ENCODE assay signal across 24 cellular contexts in genomic region chr13:72960114-72960513, GRCh38.
DNase-seq lines count a peak whose midpoint lies in the region; ATAC-seq and TF ChIP-seq lines count a peak whose summit lies in the region.
"Had no signal": no experiment of that assay in that cellular context is flagged by ENCODE, and none has a peak within 500 bp of the region (broad histone marks: within the 10 kb centered on the region; RNA-seq: fewer than 3 reads in every experiment).

No MANE protein-coding gene starts in this region.

- no peak for TF ChIP-seq POLR2A in esophagus squamous epithelium (IDR thresholded peaks at IDR 0.05)
- no peak for TF ChIP-seq POLR2A in suprapubic skin (IDR thresholded peaks at IDR 0.05)

- H3K4me1 ChIP-seq in esophagus squamous epithelium: peaks cover 0 to 19% (median 0%) of the 10 kb centered on the region in 3 donors
- H3K4me1 ChIP-seq in suprapubic skin: peaks cover 15% of the 10 kb centered on the region
- H3K4me1 ChIP-seq: adrenal gland, colonic mucosa, right atrium auricular region had no signal

- H3K36me3 ChIP-seq in esophagus squamous epithelium (peaks cover 0 to 26% (median 0%) of the 10 kb centered on the region in 3 donors), suprapubic skin (no peaks in the 10 kb centered on the region)
- H3K36me3 ChIP-seq: adrenal gland, colonic mucosa, right atrium auricular region had no signal

- no peak for TF ChIP-seq EP300 in suprapubic skin (IDR thresholded peaks at IDR 0.05)

- intact Hi-C loops in esophagus squamous epithelium (cut with DNase I): no loop called here
- intact Hi-C loops in sciatic nerve (cut with DNase I): no loop called here

- H3K4me3 Mint-ChIP-seq in immature natural killer cell: no peak overlapping the region
- H3K4me3 Mint-ChIP-seq: activated CD8-positive, alpha-beta T cell treated with anti-CD3 and anti-CD28 coated beads, Interleukin-2, amount 10 ng/mL, durations not matched to agents 7 days and 5 days; activated T-cell treated with anti-CD3 and anti-CD28 coated beads, Interleukin-2, amount 50 U/mL, for 4 hours; CD8-positive, alpha-beta T cell; effector memory CD8-positive, alpha-beta T cell; naive B cell had no signal

- 51 to 64% methylated on average over 4 of the region's 4 CpGs for WGBS in esophagus squamous epithelium, 2 donors
- WGBS in suprapubic skin: 91% methylated on average over 4 of the region's 4 CpGs

- no peak for ATAC-seq in sciatic nerve
- no peak for ATAC-seq in GM19395 (IDR thresholded peaks at IDR 0.05; ENCODE audit: unreplicated experiment)
- ATAC-seq: activated CD8-positive, alpha-beta T cell treated with anti-CD3 and anti-CD28 coated beads, Interleukin-2, amount 10 ng/mL, durations not matched to agents 7 days and 5 days; activated T-cell treated with anti-CD3 and anti-CD28 coated beads, Interleukin-2, amount 50 U/mL, for 4 hours; CD8-positive, alpha-beta T cell; effector memory CD8-positive, alpha-beta T cell had no signal

- H3K9me3 ChIP-seq in esophagus squamous epithelium (no peaks in the 10 kb centered on the region), suprapubic skin (no peaks in the 10 kb centered on the region)
- H3K9me3 ChIP-seq: colonic mucosa, right atrium auricular region had no signal

- DNase-seq in DMS153 treated with DMSO at 0.1 percent for 48 hours (lab: John Stamatoyannopoulos, UW; ENCODE audit: unreplicated experiment) (peak; percentile 43), DMS153 (lab: John Stamatoyannopoulos, UW) (no peak), NCI-H510A (lab: John Stamatoyannopoulos, UW) (peak; percentile 5), esophagus squamous epithelium (lab: John Stamatoyannopoulos, UW) (no peak), suprapubic skin (ENCODE audit: low spot score in 2 of 2) (no peak), sciatic nerve (ENCODE audit: low spot score) (no peak), immature natural killer cell (no peak)
- DNase-seq: 8988T; activated CD4-positive, alpha-beta T cell treated with anti-CD3 and anti-CD28 coated beads for 1 hour; activated CD8-positive, alpha-beta T cell treated with anti-CD3 and anti-CD28 coated beads, Interleukin-2, amount 10 ng/mL, durations not matched to agents 7 days and 5 days; activated naive CD4-positive, alpha-beta T cell; activated T-cell treated with anti-CD3 and anti-CD28 coated beads, Interleukin-2, amount 50 U/mL, for 4 hours; adrenal gland; AML-193; CD8-positive, alpha-beta T cell; colonic mucosa; effector memory CD8-positive, alpha-beta T cell; GOT3; mesenchymal stem cell; naive B cell; SHP77 treated with DMSO at 0.1 percent for 48 hours had no signal

- no peak for TF ChIP-seq CTCF in esophagus squamous epithelium (IDR thresholded peaks at IDR 0.05)
- no peak for TF ChIP-seq CTCF in suprapubic skin (IDR thresholded peaks at IDR 0.05)

- H3K4me1 Mint-ChIP-seq in immature natural killer cell: no peaks in the 10 kb centered on the region

- H3K9me3 Mint-ChIP-seq in immature natural killer cell: no peaks in the 10 kb centered on the region
- H3K9me3 Mint-ChIP-seq: CD8-positive, alpha-beta T cell had no signal

- H3K4me3 ChIP-seq in esophagus squamous epithelium (peak overlapping the region in 1 of 4 donors; percentile 8), suprapubic skin (no peak overlapping the region)
- H3K4me3 ChIP-seq: adrenal gland, colonic mucosa, right atrium auricular region had no signal

- H3K27me3 Mint-ChIP-seq in immature natural killer cell (ENCODE audit: low read depth in 3 of 3): no peaks in the 10 kb centered on the region
- H3K27me3 Mint-ChIP-seq: effector memory CD8-positive, alpha-beta T cell; naive B cell had no signal

- peak overlapping the region in 3 of 4 donors; percentile 52 to 72 (median 57) for H3K27ac ChIP-seq in esophagus squamous epithelium
- H3K27ac ChIP-seq in suprapubic skin: peak overlapping the region; percentile 41
- H3K27ac ChIP-seq: adrenal gland, colonic mucosa, HL-60, right atrium auricular region had no signal

- no peaks in the 10 kb centered on the region for H3K27me3 ChIP-seq in esophagus squamous epithelium
- H3K27me3 ChIP-seq in suprapubic skin: no peaks in the 10 kb centered on the region
- H3K27me3 ChIP-seq: adrenal gland, colonic mucosa, right atrium auricular region had no signal

- H3K27ac Mint-ChIP-seq in immature natural killer cell: no peak overlapping the region
- H3K27ac Mint-ChIP-seq: activated CD8-positive, alpha-beta T cell treated with anti-CD3 and anti-CD28 coated beads, Interleukin-2, amount 10 ng/mL, durations not matched to agents 7 days and 5 days; CD8-positive, alpha-beta T cell; effector memory CD8-positive, alpha-beta T cell; naive B cell had no signal

- peaks cover 17 to 35% (median 34%) of the 10 kb centered on the region in 3 donors for H3K36me3 Mint-ChIP-seq in immature natural killer cell

Comparison
In these comparisons a context has a peak if more than half of its experiments do, and no peak if none do; other contexts are left out.
1. DNase-seq: peak in DMS153 treated with DMSO at 0.1 percent for 48 hours (single experiment) and NCI-H510A (single experiment); none in DMS153 (single experiment), esophagus squamous epithelium (single experiment), suprapubic skin (0 of 2), sciatic nerve (single experiment) and immature natural killer cell (0 of 3).